ENCODE assay signal across 18 cellular contexts in the genomic region with DNA sequence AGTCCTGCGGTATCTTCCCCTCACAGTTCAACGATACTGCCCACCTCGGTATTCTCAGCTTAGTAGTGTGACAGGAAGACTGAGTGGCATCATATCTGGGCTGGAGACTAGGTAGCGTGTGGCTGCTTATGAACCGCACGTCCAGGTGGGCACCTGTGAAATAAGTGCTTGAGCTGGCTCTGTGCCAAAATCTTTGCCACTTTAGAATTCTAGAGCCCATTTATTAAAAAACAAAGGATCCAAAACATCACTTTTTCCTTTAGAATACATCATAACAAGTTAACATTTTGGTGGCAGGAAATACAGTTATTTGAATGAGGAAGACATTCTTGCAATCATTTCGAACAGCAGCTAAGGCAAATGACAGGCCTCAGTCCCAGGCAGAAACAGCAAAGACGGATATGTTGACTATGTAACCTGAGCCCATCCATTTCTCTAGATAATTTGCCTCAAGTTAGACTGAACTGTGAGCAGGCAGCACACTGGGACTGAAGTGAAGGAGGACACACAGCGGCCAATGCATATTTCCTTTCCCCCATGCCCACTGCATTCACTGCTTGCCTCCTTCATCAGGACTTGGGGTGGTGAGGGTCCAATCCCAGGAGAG.
A peak's percentile ranks its signal among the peaks of the same experiment; 100 is the strongest.
DNase-seq lines count a peak whose midpoint lies in the region; ATAC-seq and TF ChIP-seq lines count a peak whose summit lies in the region.
"Had no signal": no experiment of that assay in that cellular context is flagged by ENCODE, and none has a peak within 500 bp of the region (broad histone marks: within the 10 kb centered on the region; RNA-seq: fewer than 3 reads in every experiment).

No MANE protein-coding gene starts in this region.

- no peaks in the 10 kb centered on the region for H3K36me3 ChIP-seq in A673 (ENCODE audit: insufficient read depth, low read length, poor library complexity, severe bottlenecking)
- H3K36me3 ChIP-seq: sigmoid colon had no signal

- BruUV-seq in A673 (replicated peaks; lab: Mats Ljungman, UMichigan): no TSS peak

- H3K4me3 Mint-ChIP-seq in activated T-helper 1 cell treated with anti-CD3 and anti-CD28 coated beads, Interleukin-12 subunit alpha, Interleukin-12 subunit beta, Interleukin-2, Interleukin-4 antibody, amounts not matched to agents 30 ng/mL and 10 ng/mL and 1 ng/mL, durations not matched to agents 14 hours and 24 hours and 36 hours: no peak overlapping the region
- H3K4me3 Mint-ChIP-seq: activated CD4-positive, alpha-beta T cell treated with anti-CD3 and anti-CD28 coated beads, Interleukin-2, amount 10 ng/mL, durations not matched to agents 24 days and 14 days; CD8-positive, alpha-beta memory T cell had no signal

- H3K9me3 ChIP-seq in A673 (ENCODE audit: low read depth, low read length, poor library complexity, severe bottlenecking): no peaks in the 10 kb centered on the region
- H3K9me3 ChIP-seq: sigmoid colon had no signal

- peaks cover 1% of the 10 kb centered on the region for H3K27me3 Mint-ChIP-seq in activated T-helper 1 cell treated with anti-CD3 and anti-CD28 coated beads, Interleukin-12 subunit alpha, Interleukin-12 subunit beta, Interleukin-2, Interleukin-4 antibody, amounts not matched to agents 30 ng/mL and 10 ng/mL and 1 ng/mL, durations not matched to agents 14 hours and 24 hours and 36 hours (ENCODE audit: insufficient read depth)
- H3K27me3 Mint-ChIP-seq: CD8-positive, alpha-beta memory T cell had no signal

- intact Hi-C loops in A673 (cut with micrococcal nuclease; ENCODE audit: unreplicated experiment): loop anchor here (10.0 kb wide), 1 partner anchor 214 kb away; no protein-coding TSS in a partner anchor
- intact Hi-C loops in activated T-helper 1 cell treated with anti-CD3 and anti-CD28 coated beads, Interleukin-12 subunit alpha, Interleukin-12 subunit beta, Interleukin-2, Interleukin-4 antibody, amounts not matched to agents 30 ng/mL and 10 ng/mL and 1 ng/mL, durations not matched to agents 14 hours and 24 hours and 36 hours (cut with micrococcal nuclease): no loop called here

- peaks cover 51% of the 10 kb centered on the region for H3K4me1 Mint-ChIP-seq in activated T-helper 1 cell treated with anti-CD3 and anti-CD28 coated beads, Interleukin-12 subunit alpha, Interleukin-12 subunit beta, Interleukin-2, Interleukin-4 antibody, amounts not matched to agents 30 ng/mL and 10 ng/mL and 1 ng/mL, durations not matched to agents 14 hours and 24 hours and 36 hours (ENCODE audit: low read depth)

- no peaks in the 10 kb centered on the region for H3K9me3 Mint-ChIP-seq in activated T-helper 1 cell treated with anti-CD3 and anti-CD28 coated beads, Interleukin-12 subunit alpha, Interleukin-12 subunit beta, Interleukin-2, Interleukin-4 antibody, amounts not matched to agents 30 ng/mL and 10 ng/mL and 1 ng/mL, durations not matched to agents 14 hours and 24 hours and 36 hours
- H3K9me3 Mint-ChIP-seq: CD8-positive, alpha-beta memory T cell had no signal

- peak; percentile 17 for DNase-seq in A673 (ENCODE audit: low spot score)
- DNase-seq in NCI-H1092 treated with DMSO at 0.1 percent for 48 hours (lab: John Stamatoyannopoulos, UW): peak; percentile 69
- DNase-seq in NCI-H2171 (lab: John Stamatoyannopoulos, UW): peak; percentile 55
- DNase-seq in SHP77 treated with DMSO at 0.1 percent for 48 hours (lab: John Stamatoyannopoulos, UW): peak; percentile 84
- DNase-seq in activated T-helper 1 cell treated with anti-CD3 and anti-CD28 coated beads, Interleukin-12 subunit alpha, Interleukin-12 subunit beta, Interleukin-2, Interleukin-4 antibody, amounts not matched to agents 30 ng/mL and 10 ng/mL and 1 ng/mL, durations not matched to agents 14 hours and 24 hours and 36 hours (ENCODE audit: low spot score): no peak
- DNase-seq in globus pallidus (ENCODE audit: low spot score): no peak
- DNase-seq: activated CD4-positive, alpha-beta T cell treated with anti-CD3 and anti-CD28 coated beads, Interleukin-2, amount 10 ng/mL, durations not matched to agents 24 days and 14 days; activated T-cell treated with anti-CD3 and anti-CD28 coated beads, Interleukin-2, amount 50 U/mL, for 1 hour; caudate nucleus; CD8-positive, alpha-beta memory T cell; foreskin keratinocyte; KBM-7; NCI-H446; sigmoid colon; stimulated activated CD4-positive, alpha-beta T cell treated with anti-CD3 and anti-CD28 coated beads, Interleukin-2, amount 100 ng/mL, for 48 hours had no signal

- TF ChIP-seq CTCF in A673 (conservative IDR thresholded peaks at IDR 0.05; ENCODE audit: low read depth, low read length): no peak

- CTCF ChIA-PET in A673 (lab: Charles Lee): no interaction called here

- ATAC-seq in HG03039 (IDR thresholded peaks at IDR 0.05; ENCODE audit: unreplicated experiment) (no peak), GM19324 (IDR thresholded peaks at IDR 0.05; ENCODE audit: low FRiP score, unreplicated experiment) (no peak)
- ATAC-seq: foreskin keratinocyte had no signal

- no peak overlapping the region for H3K27ac Mint-ChIP-seq in activated T-helper 1 cell treated with anti-CD3 and anti-CD28 coated beads, Interleukin-12 subunit alpha, Interleukin-12 subunit beta, Interleukin-2, Interleukin-4 antibody, amounts not matched to agents 30 ng/mL and 10 ng/mL and 1 ng/mL, durations not matched to agents 14 hours and 24 hours and 36 hours
- H3K27ac Mint-ChIP-seq: activated CD4-positive, alpha-beta T cell treated with anti-CD3 and anti-CD28 coated beads, Interleukin-2, amount 10 ng/mL, durations not matched to agents 24 days and 14 days; CD8-positive, alpha-beta memory T cell had no signal

- peaks cover 14% of the 10 kb centered on the region for H3K4me1 ChIP-seq in A673 (ENCODE audit: insufficient read depth, low read length, poor library complexity, severe bottlenecking)
- H3K4me1 ChIP-seq: foreskin keratinocyte had no signal

- H3K4me3 ChIP-seq in A673 (ENCODE audit: low read depth, low read length, poor library complexity, severe bottlenecking): no peak overlapping the region
- H3K4me3 ChIP-seq: lung, sigmoid colon had no signal

- H3K36me3 Mint-ChIP-seq in activated T-helper 1 cell treated with anti-CD3 and anti-CD28 coated beads, Interleukin-12 subunit alpha, Interleukin-12 subunit beta, Interleukin-2, Interleukin-4 antibody, amounts not matched to agents 30 ng/mL and 10 ng/mL and 1 ng/mL, durations not matched to agents 14 hours and 24 hours and 36 hours (ENCODE audit: low read depth): peaks cover 19% of the 10 kb centered on the region

- POLR2A ChIA-PET in A673 (lab: Charles Lee; ENCODE audit: low non-redundant PET): no interaction called here

- no peaks in the 10 kb centered on the region for H3K27me3 ChIP-seq in A673 (replicated peaks; ENCODE audit: insufficient read depth, low read depth, low read length, poor library complexity)
- H3K27me3 ChIP-seq: foreskin keratinocyte, sigmoid colon had no signal

- no peak overlapping the region for H3K27ac ChIP-seq in A673 (ENCODE audit: low read depth, low read length, poor library complexity, severe bottlenecking)
- H3K27ac ChIP-seq: foreskin keratinocyte, sigmoid colon had no signal

Comparison
In these comparisons a context has a peak if more than half of its experiments do, and no peak if none do; other contexts are left out.
1. DNase-seq: peak in A673 (single experiment), NCI-H1092 treated with DMSO at 0.1 percent for 48 hours (single experiment), NCI-H2171 (single experiment) and SHP77 treated with DMSO at 0.1 percent for 48 hours (single experiment); none in activated T-helper 1 cell treated with anti-CD3 and anti-CD28 coated beads, Interleukin-12 subunit alpha, Interleukin-12 subunit beta, Interleukin-2, Interleukin-4 antibody, amounts not matched to agents 30 ng/mL and 10 ng/mL and 1 ng/mL, durations not matched to agents 14 hours and 24 hours and 36 hours (single experiment) and globus pallidus (single experiment).